In the genomic region with DNA sequence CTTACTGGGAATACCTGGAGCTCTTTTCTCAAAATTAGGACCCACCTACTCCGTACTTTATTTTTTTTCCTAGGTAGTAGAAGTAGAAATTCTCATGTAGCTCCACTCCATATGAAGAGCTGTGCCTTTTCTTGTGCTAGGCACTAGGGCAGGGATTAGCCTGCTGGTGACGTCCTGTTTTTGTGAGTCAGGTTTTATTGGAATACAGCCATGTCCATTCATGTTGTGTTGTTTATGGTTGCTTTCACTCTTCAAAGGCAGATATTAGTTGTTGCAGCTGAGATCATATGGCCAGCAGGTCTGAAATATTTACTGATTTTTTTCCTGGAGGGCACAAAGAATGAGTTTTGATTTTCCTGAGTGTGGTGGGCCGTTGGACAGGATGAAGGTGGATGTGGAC, we compare ENCODE assay signal across 11 cellular contexts. TPM values are rescaled to one million over a fixed set of nuclear protein-coding genes. Genes with fewer than 3 reads are reported as not detected.
DNase-seq lines count a peak whose midpoint lies in the region; ATAC-seq, FAIRE-seq and TF ChIP-seq lines count a peak whose summit lies in the region.
"Had no signal": no experiment of that assay in that cellular context is flagged by ENCODE, and none has a peak within 500 bp of the region (broad histone marks: within the 10 kb centered on the region; RNA-seq: fewer than 3 reads in every experiment).

No MANE protein-coding gene starts in this region.

- H3K4me1 Mint-ChIP-seq in endodermal cell (peaks cover 31% of the 10 kb centered on the region), natural killer cell (peaks cover 65 to 72% of the 10 kb centered on the region in 2 donors)

- no peak overlapping the region for H3K27ac ChIP-seq in endodermal cell (ENCODE audit: low read depth, low read length)
- no peak overlapping the region for H3K27ac ChIP-seq in kidney (ENCODE audit: low read depth in 2 of 2, low read length in 2 of 2)
- H3K27ac ChIP-seq: testis had no signal

- H3K4me3 ChIP-seq in endodermal cell (ENCODE audit: low read length) (no peak overlapping the region), kidney (ENCODE audit: low read length in 2 of 2) (no peak overlapping the region)
- H3K4me3 ChIP-seq: testis had no signal

- no peaks in the 10 kb centered on the region for H3K27me3 ChIP-seq in endodermal cell (ENCODE audit: control insufficient read depth, insufficient read depth, low read length, poor library complexity, severe bottlenecking)
- H3K27me3 ChIP-seq: testis had no signal

- H3K36me3 Mint-ChIP-seq in endodermal cell (ENCODE audit: low read depth), result peaks cover 5% of the 10 kb centered on the region
- no peaks in the 10 kb centered on the region for H3K36me3 Mint-ChIP-seq in natural killer cell

- no peak for FAIRE-seq in kidney (lab: Jason Lieb, UNC)

- peaks cover 9% of the 10 kb centered on the region for H3K36me3 ChIP-seq in endodermal cell (ENCODE audit: control insufficient read depth, insufficient read depth, low read length)
- no peaks in the 10 kb centered on the region for H3K36me3 ChIP-seq in kidney (ENCODE audit: control insufficient read depth in 1 of 2, insufficient read depth in 2 of 2, low read length in 2 of 2)

- H3K9me3 Mint-ChIP-seq in endodermal cell (peaks cover 3% of the 10 kb centered on the region), natural killer cell (no peaks in the 10 kb centered on the region)

- intact Hi-C loops in natural killer cell (cut with micrococcal nuclease), result no loop called here
- intact Hi-C loops in kidney (cut with DNase I), result no loop called here

- ATAC-seq in natural killer cell (no peak), GM19463 (IDR thresholded peaks at IDR 0.05; ENCODE audit: unreplicated experiment) (no peak), HG02852 (IDR thresholded peaks at IDR 0.05; ENCODE audit: unreplicated experiment) (no peak)
- ATAC-seq: T-helper 17 cell had no signal

- H3K27ac Mint-ChIP-seq in endodermal cell (peak overlapping the region; percentile 21), natural killer cell (peak overlapping the region; percentile 7 to 57)

- WGBS in endodermal cell (ENCODE audit: insufficient coverage in 1 of 2, insufficient read length in 1 of 2), 2 experiments, result 100% methylated on average over 3 of the region's 3 CpGs; no CpG with 5 or more reads in 1 of the 2 experiments

- no peak overlapping the region for H3K4me3 Mint-ChIP-seq in endodermal cell
- no peak overlapping the region for H3K4me3 Mint-ChIP-seq in natural killer cell

- H3K9me3 ChIP-seq in endodermal cell (ENCODE audit: control insufficient read depth, low read length) (peaks cover 13% of the 10 kb centered on the region), kidney (ENCODE audit: control insufficient read depth in 1 of 2, low read length in 2 of 2) (peaks cover 0 to 8% of the 10 kb centered on the region in 2 donors)
- H3K9me3 ChIP-seq: testis had no signal

- DNase-seq in GM04503 (ENCODE audit: low read depth) (peak; percentile 45), NCI-H2196 (lab: John Stamatoyannopoulos, UW; ENCODE audit: unreplicated experiment) (peak; percentile 16), endodermal cell (no peak), natural killer cell (no peak), iPS-NIHi7 (ENCODE audit: extremely low spot score) (no peak), kidney (no peak)
- DNase-seq: NCI-H1417, T-helper 17 cell, testis had no signal

- H3K9ac ChIP-seq in endodermal cell (ENCODE audit: extremely low read depth, low read length, poor library complexity, severe bottlenecking) (no peak overlapping the region), kidney (ENCODE audit: low read length in 2 of 2) (no peak overlapping the region)

- no peaks in the 10 kb centered on the region for H3K4me1 ChIP-seq in endodermal cell (ENCODE audit: control insufficient read depth, insufficient read depth, low read length)
- H3K4me1 ChIP-seq in kidney (ENCODE audit: control insufficient read depth in 1 of 2, insufficient read depth in 1 of 2, low read depth in 1 of 2, low read length in 2 of 2), result peaks cover 0 to 15% of the 10 kb centered on the region in 2 donors

- H3K27me3 Mint-ChIP-seq in endodermal cell (ENCODE audit: insufficient read depth), result no peaks in the 10 kb centered on the region
- H3K27me3 Mint-ChIP-seq in natural killer cell (ENCODE audit: low read depth in 2 of 2), result no peaks in the 10 kb centered on the region
- H3K27me3 Mint-ChIP-seq: T-helper 17 cell had no signal

- TF ChIP-seq CTCF in endodermal cell (conservative IDR thresholded peaks at IDR 0.05), result no peak
- no peak for TF ChIP-seq CTCF in natural killer cell (IDR thresholded peaks at IDR 0.05)
- TF ChIP-seq CTCF in kidney (IDR thresholded peaks at IDR 0.05; ENCODE audit: borderline replicate concordance, extremely low read depth, insufficient read depth), result no peak

RNA-seq across cellular contexts. Expression of a gene that starts 20.5 kb away (rescaled TPM):
- total RNA-seq in endodermal cell, result 100 to 1,000 TPM in 1 of 2 donors, 10 to 100 TPM in 1; 91.5 to 101 TPM
- polyA plus RNA-seq in endodermal cell (2013, experiment 1 of 2), result 100 TPM
- 95.6 TPM for polyA plus RNA-seq in endodermal cell (2013, experiment 2 of 2)
- 10 to 100 TPM; 52.9 to 61.8 (median 57.4) TPM for total RNA-seq in natural killer cell
- 60.9 TPM for total RNA-seq in kidney
- 22.6 TPM for polyA plus RNA-seq in kidney (ENCODE audit: insufficient read depth, low read depth, low replicate concordance)

Comparison
In these comparisons a context has a peak if more than half of its experiments do, and no peak if none do; other contexts are left out.
1. DNase-seq: peak in GM04503 (single experiment) and NCI-H2196 (single experiment); none in endodermal cell (single experiment), natural killer cell (single experiment), iPS-NIHi7 (single experiment) and kidney (single experiment).